In genomic region chr4:15781427-15782095, GRCh38 we compare ENCODE assay signal across 10 cellular contexts. TPM values are rescaled to one million over a fixed set of nuclear protein-coding genes. Genes with fewer than 3 reads are reported as not detected.
DNase-seq lines count a peak whose midpoint lies in the region; ATAC-seq and TF ChIP-seq lines count a peak whose summit lies in the region.
"Had no signal": no experiment of that assay in that cellular context is flagged by ENCODE, and none has a peak within 500 bp of the region (broad histone marks: within the 10 kb centered on the region; RNA-seq: fewer than 3 reads in every experiment).

No MANE protein-coding gene starts in this region.

- peaks cover 70% of the 10 kb centered on the region for H3K36me3 Mint-ChIP-seq in activated naive CD8-positive, alpha-beta T cell treated with anti-CD3 and anti-CD28 coated beads for 36 hours

- H3K27ac Mint-ChIP-seq in activated naive CD8-positive, alpha-beta T cell treated with anti-CD3 and anti-CD28 coated beads for 36 hours, result peak overlapping the region; percentile 1

- H3K9me3 Mint-ChIP-seq in activated naive CD8-positive, alpha-beta T cell treated with anti-CD3 and anti-CD28 coated beads for 36 hours, result peaks cover 2% of the 10 kb centered on the region

- TF ChIP-seq CTCF in GM10266 (IDR thresholded peaks at IDR 0.05; ENCODE audit: control insufficient read depth, insufficient read depth, low read depth, missing control alignments) (no peak), GM20000 (IDR thresholded peaks at IDR 0.05; ENCODE audit: extremely low read depth, missing control alignments) (no peak), coronary artery (IDR thresholded peaks at IDR 0.05) (no peak)

- H3K27me3 Mint-ChIP-seq in activated naive CD8-positive, alpha-beta T cell treated with anti-CD3 and anti-CD28 coated beads for 36 hours, result no peaks in the 10 kb centered on the region

- H3K27ac ChIP-seq in coronary artery, result no peak overlapping the region

- H3K4me1 Mint-ChIP-seq in activated naive CD8-positive, alpha-beta T cell treated with anti-CD3 and anti-CD28 coated beads for 36 hours, result peaks cover 47% of the 10 kb centered on the region

- no peak overlapping the region for H3K4me3 ChIP-seq in coronary artery

- DNase-seq in EH (ENCODE audit: low read depth) (peak; percentile 4), GM10266 (ENCODE audit: extremely low spot score) (no peak), AG08395 (ENCODE audit: low spot score) (no peak), GM20000 (ENCODE audit: low spot score) (no peak), coronary artery (ENCODE audit: low spot score) (no peak)
- peak; percentile 37 for DNase-seq in activated naive CD8-positive, alpha-beta T cell treated with anti-CD3 and anti-CD28 coated beads for 36 hours
- DNase-seq: activated gamma-delta T cell treated with Interleukin-2 at 50 U/mL for 16 hours, PC-3 had no signal

- H3K4me3 Mint-ChIP-seq in activated naive CD8-positive, alpha-beta T cell treated with anti-CD3 and anti-CD28 coated beads for 36 hours, result peak overlapping the region; percentile 18

- ATAC-seq in GM19438 (IDR thresholded peaks at IDR 0.05; ENCODE audit: low read depth, unreplicated experiment) (peak; percentile 22), HG03558 (IDR thresholded peaks at IDR 0.05; ENCODE audit: extremely low read depth, unreplicated experiment) (peak; percentile 20)
- ATAC-seq: PC-3 had no signal

RNA-seq across cellular contexts. Expression of gene CD38, which starts 3.4 kb away (rescaled TPM):
- 10 to 100 TPM; 40.3 to 42.1 TPM for total RNA-seq in activated naive CD8-positive, alpha-beta T cell treated with anti-CD3 and anti-CD28 coated beads for 36 hours
- total RNA-seq: PC-3 had no signal

Comparison
In these comparisons a context has a peak if more than half of its experiments do, and no peak if none do; other contexts are left out.
1. DNase-seq: peak in EH (single experiment) and activated naive CD8-positive, alpha-beta T cell treated with anti-CD3 and anti-CD28 coated beads for 36 hours (single experiment); none in GM10266 (single experiment), AG08395 (single experiment), GM20000 (single experiment) and coronary artery (single experiment).